In genomic region chr5:111748304-111748763, GRCh38 we compare ENCODE assay signal across 10 cellular contexts. TPM values are rescaled to one million over a fixed set of nuclear protein-coding genes. Genes with fewer than 3 reads are reported as not detected.
DNase-seq lines count a peak whose midpoint lies in the region; ATAC-seq, FAIRE-seq and TF ChIP-seq lines count a peak whose summit lies in the region.
"Had no signal": no experiment of that assay in that cellular context is flagged by ENCODE, and none has a peak within 500 bp of the region (broad histone marks: within the 10 kb centered on the region; RNA-seq: fewer than 3 reads in every experiment).

No MANE protein-coding gene starts in this region.

- peak overlapping the region; percentile 9 for H3K27ac Mint-ChIP-seq in activated naive CD8-positive, alpha-beta T cell

- TF ChIP-seq POLR2A in HepG2 (IDR thresholded peaks at IDR 0.05; ENCODE audit: insufficient read depth in 1 of 2, low read depth in 2 of 2, low read length in 2 of 2): no peak

- no TSS peak for BruUV-seq in HepG2 (replicated peaks; lab: Mats Ljungman, UMichigan)

- H3K9ac ChIP-seq in liver (ENCODE audit: low read depth in 1 of 2, low read length in 2 of 2): no peak overlapping the region
- H3K9ac ChIP-seq in HepG2 (ENCODE audit: insufficient read depth, low read depth, low read length): no peak overlapping the region

- intact Hi-C loops in HepG2 (cut with micrococcal nuclease; ENCODE audit: unreplicated experiment) (no loop called here), heart right ventricle (cut with DNase I) (no loop called here)

- no peaks in the 10 kb centered on the region for H4K20me1 ChIP-seq in HepG2 (ENCODE audit: insufficient read depth, low read length)

- H3K4me2 ChIP-seq in HepG2 (ENCODE audit: low read depth, low read length): no peak overlapping the region

- H3K27me3 Mint-ChIP-seq in activated naive CD8-positive, alpha-beta T cell: no peaks in the 10 kb centered on the region

- H3K79me2 ChIP-seq in HepG2 (ENCODE audit: insufficient read depth, low read length): no peaks in the 10 kb centered on the region

- H3K36me3 Mint-ChIP-seq in activated naive CD8-positive, alpha-beta T cell: no peaks in the 10 kb centered on the region

- ATAC-seq in HepG2 (no peak), heart right ventricle (peak in 7 of 8 donors; percentile 54 to 94 (median 86)), GM21515 (IDR thresholded peaks at IDR 0.05; ENCODE audit: unreplicated experiment) (no peak), GM18868 (IDR thresholded peaks at IDR 0.05; ENCODE audit: unreplicated experiment) (no peak)

- no peaks in the 10 kb centered on the region for H3K4me1 Mint-ChIP-seq in activated naive CD8-positive, alpha-beta T cell (ENCODE audit: low read depth)

- POLR2A ChIA-PET in HepG2 (lab: Yijun Ruan, JAX): no interaction called here

- TF ChIP-seq CTCF in liver (IDR thresholded peaks at IDR 0.05; ENCODE audit: low read depth, low read length, missing input control): no peak
- TF ChIP-seq CTCF in HepG2 (CRISPR knock-in tag; IDR thresholded peaks at IDR 0.05): no peak
- no peak for TF ChIP-seq CTCF in heart right ventricle (IDR thresholded peaks at IDR 0.05)
- TF ChIP-seq CTCF in GM13976 (IDR thresholded peaks at IDR 0.05; ENCODE audit: borderline replicate concordance, control extremely low read depth, extremely low read depth, insufficient read depth, missing control alignments): no peak

- FAIRE-seq in HepG2 (lab: Jason Lieb, UNC) (no peak), urothelium cell line (lab: Jason Lieb, UNC) (no peak)

- no peaks in the 10 kb centered on the region for H3K36me3 ChIP-seq in liver (ENCODE audit: control insufficient read depth in 4 of 4, insufficient read depth in 3 of 4, low read depth in 1 of 4, low read length in 3 of 4)
- peaks cover 0 to 6% of the 10 kb centered on the region in 2 experiments; a peak in 1 of 5 replicates for H3K36me3 ChIP-seq in HepG2 (replicated peaks in 1 of 2; ENCODE audit: control insufficient read depth in 1 of 2, insufficient read depth in 2 of 2, low read length in 2 of 2)
- H3K36me3 ChIP-seq in heart right ventricle: peaks cover 0 to 21% (median 0%) of the 10 kb centered on the region in 9 donors

- H3K4me3 Mint-ChIP-seq in activated naive CD8-positive, alpha-beta T cell: no peak overlapping the region

- DNase-seq in HepG2 (ENCODE audit: low spot score) (no peak), heart right ventricle (no peak), urothelium cell line (ENCODE audit: low spot score) (peak; percentile 71), GM13976 (ENCODE audit: low spot score) (no peak)
- DNase-seq: NCI-H748 treated with DMSO at 0.1 percent for 48 hours, substantia nigra had no signal

- no peak overlapping the region for H3K4me3 ChIP-seq in liver (ENCODE audit: low read depth in 1 of 3, low read length in 3 of 3)
- no peak overlapping the region for H3K4me3 ChIP-seq in HepG2 (replicated peaks in 1 of 3; ENCODE audit: insufficient read depth in 1 of 3, low read depth in 2 of 3, low read length in 3 of 3)
- H3K4me3 ChIP-seq in heart right ventricle: no peak overlapping the region

- H3K4me1 ChIP-seq in liver (ENCODE audit: control insufficient read depth in 4 of 4, insufficient read depth in 4 of 4, low read length in 3 of 4) (peaks cover 2 to 40% (median 22%) of the 10 kb centered on the region in 4 donors), HepG2 (ENCODE audit: insufficient read depth, low read length) (peaks cover 22% of the 10 kb centered on the region), heart right ventricle (peaks cover 0 to 88% (median 39%) of the 10 kb centered on the region in 9 donors)

- WGBS in liver: 83% methylated on average over 3 of the region's 3 CpGs
- WGBS in HepG2 (ENCODE audit: low lambda C conversion rate): 98% methylated on average over 3 of the region's 3 CpGs
- WGBS in heart right ventricle, 2 donors: 38 to 44% methylated on average over 3 of the region's 3 CpGs

- H3K27me3 ChIP-seq in liver (ENCODE audit: control insufficient read depth in 4 of 4, insufficient read depth in 4 of 4, low read length in 3 of 4) (no peaks in the 10 kb centered on the region), HepG2 (ENCODE audit: control insufficient read depth in 1 of 2, insufficient read depth in 2 of 2, low read length in 2 of 2) (no peaks in the 10 kb centered on the region), heart right ventricle (no peaks in the 10 kb centered on the region)

- TF ChIP-seq RAD21 in liver (IDR thresholded peaks at IDR 0.05) (peak in 1 of 2 donors; percentile 23), HepG2 (CRISPR knock-in tag; IDR thresholded peaks at IDR 0.05) (no peak)

- in situ Hi-C loops in HepG2 (cut with HindIII; ENCODE audit: extremely low pct_ligation_motif_present, low pct_unique_long_range_greater_than_20kb): no loop called here
- in situ Hi-C loops in GM13976 (cut with MboI; ENCODE audit: low sequenced_read_pairs, unreplicated experiment): no loop called here

- TF ChIP-seq EP300 in HepG2 (IDR thresholded peaks at IDR 0.05; ENCODE audit: low read depth in 2 of 2, low read length in 2 of 2) (no peak), HepG2 (CRISPR knock-in tag; IDR thresholded peaks at IDR 0.05; ENCODE audit: borderline replicate concordance) (no peak)

- no peaks in the 10 kb centered on the region for H3K9me3 Mint-ChIP-seq in activated naive CD8-positive, alpha-beta T cell (ENCODE audit: low read depth)

- H2AFZ ChIP-seq in HepG2 (ENCODE audit: low read length): no peak overlapping the region

- no peaks in the 10 kb centered on the region for H3K9me3 ChIP-seq in liver (ENCODE audit: control insufficient read depth in 4 of 4, low read length in 3 of 4)
- no peaks in the 10 kb centered on the region for H3K9me3 ChIP-seq in HepG2 (ENCODE audit: low read length)
- H3K9me3 ChIP-seq in heart right ventricle: no peaks in the 10 kb centered on the region

- CTCF ChIA-PET in HepG2 (lab: Yijun Ruan, JAX; ENCODE audit: low intra/inter-chr PET ratio, low total read pairs): no interaction called here

- peak overlapping the region in 1 of 2 donors; percentile 20 for H3K27ac ChIP-seq in liver (ENCODE audit: low read depth in 1 of 2, low read length in 2 of 2)
- no peak overlapping the region for H3K27ac ChIP-seq in HepG2 (ENCODE audit: extremely low read length, insufficient read depth, low read length)
- H3K27ac ChIP-seq in heart right ventricle: peak overlapping the region in 7 of 10 donors; percentile 11 to 69 (median 50)

TF ChIP-seq in liver, 16 proteins besides CTCF, POLR2A, EP300 and RAD21 (continues in another document):
- TF ChIP-seq EGR1 (IDR thresholded peaks at IDR 0.05; ENCODE audit: low read depth in 2 of 2): no peak
- TF ChIP-seq, protein P1, sequence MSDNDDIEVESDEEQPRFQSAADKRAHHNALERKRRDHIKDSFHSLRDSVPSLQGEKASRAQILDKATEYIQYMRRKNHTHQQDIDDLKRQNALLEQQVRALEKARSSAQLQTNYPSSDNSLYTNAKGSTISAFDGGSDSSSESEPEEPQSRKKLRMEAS (IDR thresholded peaks at IDR 0.05): no peak
- peak; percentile 36 for TF ChIP-seq SP1 (IDR thresholded peaks at IDR 0.05)
- TF ChIP-seq JUND (IDR thresholded peaks at IDR 0.05): peak; percentile 8 to 16
- TF ChIP-seq HNF4A (conservative IDR thresholded peaks at IDR 0.05): peak in 1 of 2 donors; percentile 52
- peak; percentile 6 to 11 for TF ChIP-seq RXRA (IDR thresholded peaks at IDR 0.05)

TF ChIP-seq in HepG2, 621 proteins besides CTCF, POLR2A, EP300 and RAD21 (continues in another document):
- TF ChIP-seq MEF2D (CRISPR knock-in tag; IDR thresholded peaks at IDR 0.05) (no peak), ZZZ3 (CRISPR knock-in tag; IDR thresholded peaks at IDR 0.05; ENCODE audit: borderline replicate concordance) (no peak), SMAD1 (CRISPR knock-in tag; IDR thresholded peaks at IDR 0.05; ENCODE audit: borderline replicate concordance, low read depth) (no peak), SOX5 (CRISPR knock-in tag; IDR thresholded peaks at IDR 0.05; ENCODE audit: borderline replicate concordance) (no peak)
- TF ChIP-seq, protein P2, sequence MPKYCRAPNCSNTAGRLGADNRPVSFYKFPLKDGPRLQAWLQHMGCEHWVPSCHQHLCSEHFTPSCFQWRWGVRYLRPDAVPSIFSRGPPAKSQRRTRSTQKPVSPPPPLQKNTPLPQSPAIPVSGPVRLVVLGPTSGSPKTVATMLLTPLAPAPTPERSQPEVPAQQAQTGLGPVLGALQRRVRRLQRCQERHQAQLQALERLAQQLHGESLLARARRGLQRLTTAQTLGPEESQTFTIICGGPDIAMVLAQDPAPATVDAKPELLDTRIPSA (CRISPR knock-in tag; IDR thresholded peaks at IDR 0.05; ENCODE audit: borderline replicate concordance): no peak

RNA-seq across cellular contexts. Expression of gene NREP, which starts 8.7 kb away (rescaled TPM):
- total RNA-seq in liver (10 to 100 TPM; 12.6 to 82.7 TPM), HepG2 (2016; rRNA removed; fragmentation: Illumina TruSeq; extraction: Trizol) (40.5 and 48.5 TPM in 2 replicates), heart right ventricle (10 to 100 TPM; 10.4 to 72.3 (median 47.3) TPM)
- polyA plus RNA-seq in liver (1 to 10 TPM; 3.0 to 7.0 TPM), HepG2 (2011; rRNA removed) (82.8 and 102 TPM in 2 replicates), heart right ventricle (10 to 100 TPM; 19.5 to 21.1 TPM)
- 18.2 and 18.5 TPM in 2 replicates for total RNA-seq in HepG2 (2016; cell fraction: cytosol; rRNA removed; fragmentation: Illumina TruSeq; extraction: Trizol; ENCODE audit: low read depth)
- total RNA-seq in HepG2 (2016; cell fraction: insoluble cytoplasmic fraction; rRNA removed; fragmentation: Illumina TruSeq; extraction: Trizol): 44.8 and 48.2 TPM in 2 replicates
- total RNA-seq in HepG2 (2016; cell fraction: membrane; rRNA removed; fragmentation: Illumina TruSeq; extraction: Trizol): 49.5 and 57.7 TPM in 2 replicates
- total RNA-seq in HepG2 (2016; cell fraction: nucleus; rRNA removed; fragmentation: Illumina TruSeq; extraction: Trizol): 58.0 and 67.1 TPM in 2 replicates
- polyA plus RNA-seq in HepG2 (2011; cell fraction: cytosol; rRNA removed): 49.1 and 88.7 TPM in 2 replicates
- polyA plus RNA-seq in HepG2 (2011; cell fraction: nucleus; rRNA removed): 69.7 and 94.1 TPM in 2 replicates
- polyA plus RNA-seq in HepG2 (2012): 38.1 and 86.3 TPM in 2 replicates
- polyA plus RNA-seq in HepG2 (2016; cell fraction: cytosol; fragmentation: Illumina TruSeq; extraction: Trizol; ENCODE audit: low read depth): 33.5 and 45.5 TPM in 2 replicates
- polyA plus RNA-seq in HepG2 (2016; cell fraction: insoluble cytoplasmic fraction; fragmentation: Illumina TruSeq; extraction: Trizol; ENCODE audit: low read depth): 76.1 and 85.1 TPM in 2 replicates
- polyA plus RNA-seq in HepG2 (2016; cell fraction: membrane; fragmentation: Illumina TruSeq; extraction: Trizol; ENCODE audit: low read depth): 81.9 and 92.8 TPM in 2 replicates
- polyA plus RNA-seq in HepG2 (2016; cell fraction: nucleus; fragmentation: Illumina TruSeq; extraction: Trizol; ENCODE audit: insufficient read depth, low read depth): 58.3 and 64.9 TPM in 2 replicates
- polyA minus RNA-seq in HepG2 (2011; rRNA and poly(A)+ RNA removed; ENCODE audit: low replicate concordance): 2.7 and 49.0 TPM in 2 replicates
- polyA minus RNA-seq in HepG2 (2011; cell fraction: cytosol; rRNA and poly(A)+ RNA removed): 29.4 and 31.1 TPM in 2 replicates
- polyA minus RNA-seq in HepG2 (2011; cell fraction: nucleus; rRNA and poly(A)+ RNA removed): 280 and 293 TPM in 2 replicates

Comparison
In these comparisons a context has a peak if more than half of its experiments do, and no peak if none do; other contexts are left out.
1. ATAC-seq: peak in heart right ventricle (7 of 8); none in HepG2 (single experiment), GM21515 (single experiment) and GM18868 (single experiment).